9 cellular contexts compared by ENCODE assay signal in the genomic region with DNA sequence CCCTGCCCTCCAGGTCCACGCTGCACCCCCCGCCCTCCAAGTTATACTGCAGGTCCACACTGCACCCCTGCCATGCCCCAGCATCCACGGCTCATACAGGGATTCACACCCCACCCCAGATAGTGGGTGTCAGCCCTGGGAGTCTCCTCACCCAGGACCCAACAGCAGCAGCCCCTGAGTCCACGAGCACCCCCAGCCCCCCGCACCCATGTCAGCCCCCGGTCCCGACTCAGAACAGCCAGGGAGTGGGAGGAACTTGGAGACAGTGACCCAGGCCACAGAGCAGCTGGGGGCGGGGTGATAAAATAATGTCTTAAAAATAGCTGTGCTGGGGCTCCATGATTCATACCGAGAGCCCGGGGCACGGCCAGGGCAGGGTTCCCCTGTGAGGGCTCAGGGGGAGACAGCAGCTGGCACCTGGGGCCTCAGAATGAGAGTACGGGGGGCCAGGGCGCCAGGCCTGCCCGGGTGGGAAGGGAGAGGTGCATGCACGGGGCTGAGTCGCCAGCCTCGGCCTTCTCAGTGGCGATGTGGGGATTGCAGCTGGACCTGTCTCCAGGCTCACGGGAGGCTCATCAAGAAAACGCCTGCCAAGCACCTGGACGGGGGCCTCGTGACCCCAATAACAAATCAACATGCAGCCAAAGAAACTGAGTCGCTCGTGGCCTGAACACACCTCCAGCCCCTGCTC. TPM values are rescaled to one million over a fixed set of nuclear protein-coding genes. Genes with fewer than 3 reads are reported as not detected.
DNase-seq lines count a peak whose midpoint lies in the region; ATAC-seq and TF ChIP-seq lines count a peak whose summit lies in the region.
"Had no signal": no experiment of that assay in that cellular context is flagged by ENCODE, and none has a peak within 500 bp of the region (broad histone marks: within the 10 kb centered on the region; RNA-seq: fewer than 3 reads in every experiment).

No MANE protein-coding gene starts in this region.

- peak overlapping the region; percentile 22 for H3K9ac ChIP-seq in Loucy (ENCODE audit: low read depth, low read length, poor library complexity, severe bottlenecking)
- H3K9ac ChIP-seq in neuronal stem cell (ENCODE audit: low read depth, low read length, poor library complexity) = no peak overlapping the region
- no peak overlapping the region for H3K9ac ChIP-seq in neural progenitor cell

- H2AFZ ChIP-seq in Loucy (ENCODE audit: low read length) = no peak overlapping the region
- H2AFZ ChIP-seq in neuronal stem cell (ENCODE audit: low read length) = no peak overlapping the region
- no peak overlapping the region for H2AFZ ChIP-seq in neural progenitor cell (replicated peaks)

- peak; percentile 31 for DNase-seq in EL
- DNase-seq in neuronal stem cell (ENCODE audit: low spot score) = no peak
- DNase-seq in DMS 273 (lab: John Stamatoyannopoulos, UW; ENCODE audit: unreplicated experiment) = no peak
- no peak for DNase-seq in neural progenitor cell (ENCODE audit: low spot score)
- DNase-seq in BE2C = no peak

- no peak overlapping the region for H3K27ac ChIP-seq in neuronal stem cell (replicated peaks; ENCODE audit: low read length)
- H3K27ac ChIP-seq in neural progenitor cell = no peak overlapping the region

- peaks cover 11% of the 10 kb centered on the region for H3K4me1 Mint-ChIP-seq in activated T-helper 17 cell treated with anti-CD3 and anti-CD28 coated beads, Interleukin-2, amount 50 U/mL, for 72 hours
- peaks cover 3% of the 10 kb centered on the region for H3K4me1 Mint-ChIP-seq in neural progenitor cell

- H3F3A ChIP-seq in Loucy (ENCODE audit: low read depth) (no peaks in the 10 kb centered on the region), neural progenitor cell (ENCODE audit: low read depth) (no peaks in the 10 kb centered on the region)

- ATAC-seq in GM21423 (IDR thresholded peaks at IDR 0.05; ENCODE audit: unreplicated experiment) = peak; percentile 46
- peak; percentile 63 for ATAC-seq in activated T-helper 17 cell treated with anti-CD3 and anti-CD28 coated beads, Interleukin-2, amount 50 U/mL, for 72 hours (replicated peaks)

- peak overlapping the region; percentile 48 for H3K18ac ChIP-seq in neuronal stem cell (ENCODE audit: low read length)

- no peaks in the 10 kb centered on the region for H3K27me3 Mint-ChIP-seq in activated T-helper 17 cell treated with anti-CD3 and anti-CD28 coated beads, Interleukin-2, amount 50 U/mL, for 72 hours
- peaks cover 6% of the 10 kb centered on the region for H3K27me3 Mint-ChIP-seq in neural progenitor cell (ENCODE audit: insufficient read depth, low read depth)

- H2BK15ac ChIP-seq in neuronal stem cell (ENCODE audit: low read length) = no peak overlapping the region

- H3K27me3 ChIP-seq in Loucy (ENCODE audit: insufficient read depth, low read length, poor library complexity, severe bottlenecking) = no peaks in the 10 kb centered on the region
- peaks cover 0 to 9% (median 0%) of the 10 kb centered on the region in 3 experiments for H3K27me3 ChIP-seq in neuronal stem cell (ENCODE audit: control insufficient read depth in 3 of 3, insufficient read depth in 3 of 3, low read depth in 1 of 3, low read length in 3 of 3)
- H3K27me3 ChIP-seq in neural progenitor cell = no peaks in the 10 kb centered on the region
- no peaks in the 10 kb centered on the region for H3K27me3 ChIP-seq in BE2C

- H2AK5ac ChIP-seq in neuronal stem cell (ENCODE audit: low read depth, low read length) = no peak overlapping the region

- peak overlapping the region; percentile 76 for H3K4me3 Mint-ChIP-seq in activated T-helper 17 cell treated with anti-CD3 and anti-CD28 coated beads, Interleukin-2, amount 50 U/mL, for 72 hours
- H3K4me3 Mint-ChIP-seq in neural progenitor cell = no peak overlapping the region

- H2BK120ac ChIP-seq in neuronal stem cell (ENCODE audit: low read depth, low read length) = no peak overlapping the region

- H3K4me3 ChIP-seq in Loucy (ENCODE audit: low read length, poor library complexity, severe bottlenecking) (no peak overlapping the region), neuronal stem cell (ENCODE audit: low read length in 2 of 2) (no peak overlapping the region), neural progenitor cell (no peak overlapping the region), BE2C (ENCODE audit: low read depth, low read length) (no peak overlapping the region)

- peak overlapping the region; percentile 71 for H3K14ac ChIP-seq in neuronal stem cell (ENCODE audit: low read length)

- H2BK12ac ChIP-seq in neuronal stem cell (ENCODE audit: low read length) = no peak overlapping the region

- peak overlapping the region; percentile 78 for H3K27ac Mint-ChIP-seq in activated T-helper 17 cell treated with anti-CD3 and anti-CD28 coated beads, Interleukin-2, amount 50 U/mL, for 72 hours
- H3K27ac Mint-ChIP-seq in neural progenitor cell = no peak overlapping the region

- no peak overlapping the region for H3K23ac ChIP-seq in neuronal stem cell (ENCODE audit: low read depth, low read length, poor library complexity)

- H3K4ac ChIP-seq in neuronal stem cell (ENCODE audit: low read length) = no peak overlapping the region

- H3K4me2 ChIP-seq in Loucy (ENCODE audit: low read depth, low read length, poor library complexity, severe bottlenecking) (no peak overlapping the region), neuronal stem cell (ENCODE audit: insufficient read depth, low read length, poor library complexity, severe bottlenecking) (no peak overlapping the region), neural progenitor cell (no peak overlapping the region)

- H2BK5ac ChIP-seq in neuronal stem cell (ENCODE audit: low read length) = no peak overlapping the region

- H3K4me1 ChIP-seq in Loucy (ENCODE audit: insufficient read depth, low read length, poor library complexity, severe bottlenecking) (peaks cover 37% of the 10 kb centered on the region), neuronal stem cell (ENCODE audit: control insufficient read depth in 2 of 2, insufficient read depth in 1 of 2, low read depth in 1 of 2, low read length in 2 of 2) (peaks cover 7 to 11% of the 10 kb centered on the region in 2 donors), neural progenitor cell (no peaks in the 10 kb centered on the region), BE2C (peaks cover 6% of the 10 kb centered on the region)

- H3K9me3 ChIP-seq in Loucy (ENCODE audit: insufficient read depth, low read depth, low read length) = no peaks in the 10 kb centered on the region
- no peaks in the 10 kb centered on the region for H3K9me3 ChIP-seq in neuronal stem cell (replicated peaks in 1 of 2; ENCODE audit: control insufficient read depth in 2 of 2, insufficient read depth in 1 of 2, low read depth in 1 of 2, low read length in 2 of 2)
- no peaks in the 10 kb centered on the region for H3K9me3 ChIP-seq in neural progenitor cell (ENCODE audit: low read depth)
- H3K9me3 ChIP-seq in BE2C = no peaks in the 10 kb centered on the region

- H3K79me2 ChIP-seq in Loucy (ENCODE audit: insufficient read depth, low read length) (peaks cover 6% of the 10 kb centered on the region; the same call in 1 of the 2 replicates), neural progenitor cell (ENCODE audit: low read depth) (no peaks in the 10 kb centered on the region)

- no peak overlapping the region for H4K8ac ChIP-seq in neuronal stem cell (ENCODE audit: low read depth, low read length)

- no peaks in the 10 kb centered on the region for H3K9me3 Mint-ChIP-seq in activated T-helper 17 cell treated with anti-CD3 and anti-CD28 coated beads, Interleukin-2, amount 50 U/mL, for 72 hours
- no peaks in the 10 kb centered on the region for H3K9me3 Mint-ChIP-seq in neural progenitor cell

- H3K36me3 Mint-ChIP-seq in activated T-helper 17 cell treated with anti-CD3 and anti-CD28 coated beads, Interleukin-2, amount 50 U/mL, for 72 hours (ENCODE audit: low read depth) = peaks cover 11% of the 10 kb centered on the region
- no peaks in the 10 kb centered on the region for H3K36me3 Mint-ChIP-seq in neural progenitor cell

- WGBS in neuronal stem cell (ENCODE audit: extremely low coverage in 2 of 2, insufficient read length in 2 of 2, insufficient replicate concordance in 1 of 2), 2 donors = no CpG with 5 or more reads among the region's 24 CpGs

- H4K91ac ChIP-seq in neuronal stem cell (ENCODE audit: low read depth, low read length, poor library complexity) = no peak overlapping the region

- H4K20me1 ChIP-seq in Loucy (ENCODE audit: insufficient read depth, low read length, poor library complexity, severe bottlenecking) = no peaks in the 10 kb centered on the region
- no peaks in the 10 kb centered on the region for H4K20me1 ChIP-seq in neural progenitor cell (ENCODE audit: low read depth)

- H3K9me2 ChIP-seq in Loucy (replicated peaks; ENCODE audit: low read depth, low read length) = no peaks in the 10 kb centered on the region

- no peaks in the 10 kb centered on the region for H3K36me3 ChIP-seq in Loucy (ENCODE audit: insufficient read depth, low read length)
- H3K36me3 ChIP-seq in neuronal stem cell (replicated peaks in 1 of 2; ENCODE audit: control insufficient read depth in 2 of 2, insufficient read depth in 2 of 2, low read length in 2 of 2) = no peaks in the 10 kb centered on the region
- no peaks in the 10 kb centered on the region for H3K36me3 ChIP-seq in neural progenitor cell
- H3K36me3 ChIP-seq in BE2C = no peaks in the 10 kb centered on the region

- H3K79me1 ChIP-seq in neuronal stem cell (ENCODE audit: low read depth, low read length) = no peaks in the 10 kb centered on the region

- TF ChIP-seq CTCF in Loucy (conservative IDR thresholded peaks at IDR 0.05; ENCODE audit: low read length) (no peak), neural progenitor cell (IDR thresholded peaks at IDR 0.05) (no peak), BE2C (IDR thresholded peaks at IDR 0.05; ENCODE audit: low read depth, low read length) (no peak)

RNA-seq across cellular contexts. Expression of a gene that starts 29.8 kb away (rescaled TPM):
- 10 to 100 TPM in 1 of 2 donors, 1 to 10 TPM in 1; 2.3 to 23.7 TPM for total RNA-seq in activated T-helper 17 cell treated with anti-CD3 and anti-CD28 coated beads, Interleukin-2, amount 50 U/mL, for 72 hours
- 0.50 TPM for polyA plus RNA-seq in neuronal stem cell (2013, experiment 1 of 2)
- polyA plus RNA-seq in neuronal stem cell (2013, experiment 2 of 2) = 0.48 TPM
- 0.30 and 2.0 TPM in 2 replicates for total RNA-seq in neural progenitor cell (ENCODE audit: low replicate concordance)
- 37.8 TPM for polyA plus RNA-seq in BE2C (2012; ENCODE audit: insufficient read depth, insufficient read length, low read depth)

RNA-seq across cellular contexts. Expression of a gene that starts 48.3 kb away (rescaled TPM):
- 10 to 100 TPM; 17.1 to 43.0 TPM for total RNA-seq in activated T-helper 17 cell treated with anti-CD3 and anti-CD28 coated beads, Interleukin-2, amount 50 U/mL, for 72 hours
- polyA plus RNA-seq in neuronal stem cell (2013, experiment 1 of 2) = 28.4 TPM
- polyA plus RNA-seq in neuronal stem cell (2013, experiment 2 of 2) = 27.9 TPM
- total RNA-seq in neural progenitor cell (ENCODE audit: low replicate concordance) = 17.2 and 35.7 TPM in 2 replicates
- polyA plus RNA-seq in BE2C (2012; ENCODE audit: insufficient read depth, insufficient read length, low read depth) = 190 TPM

RNA-seq across cellular contexts. Expression of a gene that starts 50.7 kb away (rescaled TPM):
- total RNA-seq in activated T-helper 17 cell treated with anti-CD3 and anti-CD28 coated beads, Interleukin-2, amount 50 U/mL, for 72 hours = 10 to 100 TPM; 13.7 to 20.8 TPM
- polyA plus RNA-seq in neuronal stem cell (2013, experiment 1 of 2) = 8.7 TPM
- 8.9 TPM for polyA plus RNA-seq in neuronal stem cell (2013, experiment 2 of 2)
- total RNA-seq in neural progenitor cell (ENCODE audit: low replicate concordance) = 15.1 and 17.9 TPM in 2 replicates
- polyA plus RNA-seq in BE2C (2012; ENCODE audit: insufficient read depth, insufficient read length, low read depth) = 18.8 TPM

RNA-seq across cellular contexts. Expression of a gene that starts 58.3 kb away (rescaled TPM):
- total RNA-seq in activated T-helper 17 cell treated with anti-CD3 and anti-CD28 coated beads, Interleukin-2, amount 50 U/mL, for 72 hours = not detected
- not detected for polyA plus RNA-seq in neuronal stem cell (2013, experiment 1 of 2)
- not detected for polyA plus RNA-seq in neuronal stem cell (2013, experiment 2 of 2)
- 0.06 TPM in 1 of 2 replicates, not detected in the other for total RNA-seq in neural progenitor cell (ENCODE audit: low replicate concordance)
- polyA plus RNA-seq in BE2C (2012; ENCODE audit: insufficient read depth, insufficient read length, low read depth) = 0.19 TPM
- total RNA-seq: H1 had no signal
- polyA plus RNA-seq: H1 had no signal
